Comparison of ENCODE assay signal across 1 cellular context in the genomic region with DNA sequence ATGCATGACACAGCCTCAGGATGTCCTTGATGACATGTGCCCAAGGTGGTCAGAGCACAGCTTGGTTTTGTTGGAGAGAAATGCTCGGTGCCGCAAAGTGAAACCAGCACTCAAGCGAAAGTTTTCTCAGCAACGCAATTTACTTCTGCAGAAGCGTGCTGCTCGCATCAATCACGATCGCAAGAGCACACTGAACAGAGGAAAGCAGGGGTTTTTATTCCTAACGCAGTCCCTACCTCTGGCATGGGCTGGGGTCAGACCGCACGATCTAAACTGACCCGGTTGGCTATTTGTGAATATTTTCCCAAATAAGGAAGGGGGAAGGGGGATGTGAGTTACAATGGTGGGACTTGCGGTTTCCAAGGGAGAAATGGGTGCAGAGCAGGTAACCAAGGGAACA.
TF ChIP-seq lines count a peak whose summit lies in the region.

No MANE protein-coding gene starts in this region.

TF ChIP-seq in H1, 55 proteins besides CTCF, POLR2A, EP300 and RAD21:
- TF ChIP-seq SIN3A (conservative IDR thresholded peaks at IDR 0.05 in 1 of 2, IDR thresholded peaks at IDR 0.05 in 1 of 2; ENCODE audit: low read depth in 1 of 2, low read length in 2 of 2) (0 out of 4 replicates have a peak, but pooled peaks of 1 of the 2 experiments have one; percentile 28), BACH1 (IDR thresholded peaks at IDR 0.05; ENCODE audit: low read length) (no peak), NANOG (IDR thresholded peaks at IDR 0.05; ENCODE audit: insufficient read depth, low read depth, low read length, poor library complexity, severe bottlenecking) (no peak)
- TF ChIP-seq, protein P1, sequence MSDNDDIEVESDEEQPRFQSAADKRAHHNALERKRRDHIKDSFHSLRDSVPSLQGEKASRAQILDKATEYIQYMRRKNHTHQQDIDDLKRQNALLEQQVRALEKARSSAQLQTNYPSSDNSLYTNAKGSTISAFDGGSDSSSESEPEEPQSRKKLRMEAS (IDR thresholded peaks at IDR 0.05), result 0 out of 2 replicates have a peak, but pooled peaks have one; percentile 18
